8 cellular contexts compared by ENCODE assay signal in genomic region chr5:53479656-53480473, GRCh38. TPM values are rescaled to one million over a fixed set of nuclear protein-coding genes. Genes with fewer than 3 reads are reported as not detected.
DNase-seq lines count a peak whose midpoint lies in the region; ATAC-seq, FAIRE-seq and TF ChIP-seq lines count a peak whose summit lies in the region.

No MANE protein-coding gene starts in this region.

- 0 out of 2 replicates have a peak overlapping the region, but pooled peaks have one; percentile 2 for H2BK20ac ChIP-seq in IMR-90 (ENCODE audit: low read depth, low read length)

- POLR2A ChIA-PET in CD4-positive, alpha-beta memory T cell (lab: Charles Lee; ENCODE audit: partially characterized antibody), result no interaction called here
- POLR2A ChIA-PET in IMR-90 (lab: Charles Lee; ENCODE audit: unreplicated experiment), result interaction anchor here (0.6 to 1.0 kb wide), 2 partner anchors 50 to 370 kb away, joined by 4 to 5 read pairs; no protein-coding TSS in a partner anchor
- POLR2A ChIA-PET in endothelial cell of umbilical vein (lab: Charles Lee), result no interaction called here

- H3K27me3 ChIP-seq in CD4-positive, alpha-beta memory T cell (ENCODE audit: insufficient read depth, low read length), result peaks cover 25% of the 10 kb centered on the region
- H3K27me3 ChIP-seq in IMR-90 (ENCODE audit: control insufficient read depth, insufficient read depth, low read length) (no peaks in the 10 kb centered on the region), WERI-Rb-1 (ENCODE audit: insufficient read depth, low read depth, severe bottlenecking) (peaks cover 37% of the 10 kb centered on the region), endothelial cell of umbilical vein (ENCODE audit: control insufficient read depth in 2 of 2, insufficient read depth in 2 of 2, low read length in 2 of 2) (peaks cover 4 to 42% of the 10 kb centered on the region in 2 experiments), mononuclear cell (ENCODE audit: insufficient read depth, low read length) (peaks cover 71% of the 10 kb centered on the region), upper lobe of left lung (no peaks in the 10 kb centered on the region)

- H4K20me1 ChIP-seq in IMR-90 (ENCODE audit: insufficient read depth, low read length), result peaks cover 13% of the 10 kb centered on the region; the same call in 1 of the 2 replicates
- H4K20me1 ChIP-seq in endothelial cell of umbilical vein (replicated peaks; ENCODE audit: control insufficient read depth, extremely low read depth, insufficient read depth, low read length), result no peaks in the 10 kb centered on the region

- peaks cover 36 to 41% of the 10 kb centered on the region in 2 donors for H3K27me3 Mint-ChIP-seq in CD4-positive, alpha-beta memory T cell

- no peak for TF ChIP-seq EP300 in upper lobe of left lung (IDR thresholded peaks at IDR 0.05)

- H3K23ac ChIP-seq in IMR-90 (ENCODE audit: low read depth, low read length), result peak overlapping the region; percentile 3; the same call in 1 of the 2 replicates

- H4K91ac ChIP-seq in IMR-90 (ENCODE audit: insufficient read depth, low read depth, low read length), result peak overlapping the region; percentile 78

- TF ChIP-seq POLR2A in IMR-90 (IDR thresholded peaks at IDR 0.05; ENCODE audit: low read depth, low read length) (no peak; the same call in 1 of the 2 replicates), endothelial cell of umbilical vein (IDR thresholded peaks at IDR 0.05; ENCODE audit: low read depth, low read length) (no peak), upper lobe of left lung (IDR thresholded peaks at IDR 0.05) (no peak)

- WGBS in IMR-90 (ENCODE audit: extremely low coverage in 2 of 2, insufficient read length in 1 of 2), 2 experiments, result 0% methylated on average over 36 of the region's 80 CpGs; no CpG with 5 or more reads in 1 of the 2 experiments
- 1% methylated on average over 38 to 57 of the region's 80 CpGs for WGBS in upper lobe of left lung, 2 donors

- H3K14ac ChIP-seq in IMR-90 (replicated peaks; ENCODE audit: low read depth, low read length), result peak overlapping the region; percentile 50

- peak overlapping the region; percentile 93 for H2BK120ac ChIP-seq in IMR-90 (ENCODE audit: low read depth, low read length)

- peak overlapping the region; percentile 82 to 97 (median 90) for H3K4me3 Mint-ChIP-seq in CD4-positive, alpha-beta memory T cell

- H3K79me2 ChIP-seq in endothelial cell of umbilical vein (ENCODE audit: control insufficient read depth, insufficient read depth, low read length), result no peaks in the 10 kb centered on the region

- no peak overlapping the region for H2AK5ac ChIP-seq in IMR-90 (ENCODE audit: low read depth, low read length)

- H3K36me3 Mint-ChIP-seq in CD4-positive, alpha-beta memory T cell, result peaks cover 0 to 3% of the 10 kb centered on the region in 2 donors

- no peak for TF ChIP-seq RAD21 in IMR-90 (IDR thresholded peaks at IDR 0.05; ENCODE audit: low read length)

- peak overlapping the region; percentile 58 for H3K4ac ChIP-seq in IMR-90 (ENCODE audit: low read depth, low read length)

- peaks cover 17 to 50% (median 31%) of the 10 kb centered on the region in 4 donors for H3K4me1 Mint-ChIP-seq in CD4-positive, alpha-beta memory T cell

- peak overlapping the region; percentile 17 to 39 for H3K4me3 ChIP-seq in CD4-positive, alpha-beta memory T cell (ENCODE audit: low read length in 2 of 2)
- H3K4me3 ChIP-seq in IMR-90 (ENCODE audit: insufficient read depth, low read depth, low read length) (peak overlapping the region; percentile 100), WERI-Rb-1 (ENCODE audit: low read depth, low read length) (peak overlapping the region; percentile 62), endothelial cell of umbilical vein (replicated peaks in 1 of 3; ENCODE audit: insufficient read depth in 1 of 3, low read depth in 1 of 3, low read length in 3 of 3) (peak overlapping the region; percentile 54 to 82 (median 71)), mononuclear cell (ENCODE audit: low read length) (peak overlapping the region; percentile 38), upper lobe of left lung (peak overlapping the region; percentile 62 to 74 (median 73))

- peak overlapping the region; percentile 98 for H2BK5ac ChIP-seq in IMR-90 (ENCODE audit: low read depth, low read length, poor library complexity, severe bottlenecking)

- intact Hi-C loops in CD4-positive, alpha-beta memory T cell (cut with micrococcal nuclease), result loop anchor here (5.0 kb wide), 3 partner anchors 82 to 832 kb away; partner anchors contain the start of genes ARL15 and NDUFS4
- intact Hi-C loops in IMR-90 (cut with micrococcal nuclease), result loop anchor here (1.0 to 10.0 kb wide), 11 partner anchors 49 to 738 kb away; no protein-coding TSS in a partner anchor
- intact Hi-C loops in endothelial cell of umbilical vein (cut with micrococcal nuclease), result loop anchor here (1.0 to 5.0 kb wide), 5 partner anchors 81 to 831 kb away; partner anchors contain the start of genes ARL15 and NDUFS4

- CTCF ChIA-PET in CD4-positive, alpha-beta memory T cell (lab: Charles Lee; ENCODE audit: partially characterized antibody), result interaction anchor here (1.0 kb wide), 1 partner anchor 750 kb away, joined by 3 read pairs; no protein-coding TSS in a partner anchor
- CTCF ChIA-PET in IMR-90 (lab: Yijun Ruan, JAX), result no interaction called here
- CTCF ChIA-PET in endothelial cell of umbilical vein (lab: Charles Lee), result interaction anchor here (3.2 kb wide), 1 partner anchor 390 kb away, joined by 10 read pairs; no protein-coding TSS in a partner anchor

- H3K9me3 ChIP-seq in CD4-positive, alpha-beta memory T cell (ENCODE audit: control insufficient read depth in 1 of 2, low read length in 2 of 2), result no peaks in the 10 kb centered on the region
- H3K9me3 ChIP-seq in IMR-90 (ENCODE audit: control insufficient read depth, insufficient read depth, low read length) (no peaks in the 10 kb centered on the region), WERI-Rb-1 (ENCODE audit: severe bottlenecking) (no peaks in the 10 kb centered on the region), endothelial cell of umbilical vein (replicated peaks; ENCODE audit: control insufficient read depth, insufficient read depth, low read length) (no peaks in the 10 kb centered on the region), mononuclear cell (ENCODE audit: low read depth, low read length) (no peaks in the 10 kb centered on the region), upper lobe of left lung (no peaks in the 10 kb centered on the region)

- H3K4me1 ChIP-seq in CD4-positive, alpha-beta memory T cell (ENCODE audit: insufficient read depth, low read length), result peaks cover 34% of the 10 kb centered on the region
- H3K4me1 ChIP-seq in IMR-90 (ENCODE audit: control insufficient read depth, insufficient read depth, low read length), result peaks cover 12% of the 10 kb centered on the region
- H3K4me1 ChIP-seq in endothelial cell of umbilical vein (ENCODE audit: control insufficient read depth, extremely low read depth, insufficient read depth, low read length), result peaks cover 20% of the 10 kb centered on the region
- peaks cover 41% of the 10 kb centered on the region for H3K4me1 ChIP-seq in mononuclear cell (ENCODE audit: insufficient read depth, low read length)
- peaks cover 17 to 51% (median 27%) of the 10 kb centered on the region in 4 donors for H3K4me1 ChIP-seq in upper lobe of left lung

- no peak overlapping the region for H2BK15ac ChIP-seq in IMR-90 (ENCODE audit: low read depth, low read length)

- peaks cover 8% of the 10 kb centered on the region for H3K9me1 ChIP-seq in IMR-90 (ENCODE audit: insufficient read depth, low read length)
- H3K9me1 ChIP-seq in endothelial cell of umbilical vein (replicated peaks; ENCODE audit: control insufficient read depth, extremely low read depth, insufficient read depth, low read length), result no peaks in the 10 kb centered on the region

- TSS peak; percentile 78 for BruUV-seq in IMR-90 (replicated peaks; lab: Mats Ljungman, UMichigan)
- BruUV-seq in endothelial cell of umbilical vein (replicated peaks; lab: Mats Ljungman, UMichigan), result TSS peak; percentile 66

- H2AK9ac ChIP-seq in IMR-90 (replicated peaks; ENCODE audit: low read depth, low read length, poor library complexity), result peak overlapping the region; percentile 6

- peak; percentile 16 to 39 (median 26) for DNase-seq in CD4-positive, alpha-beta memory T cell
- peak; percentile 73 for DNase-seq in IMR-90
- peak; percentile 42 for DNase-seq in WERI-Rb-1
- DNase-seq in endothelial cell of umbilical vein (ENCODE audit: low read depth, low spot score), result no peak
- peak; percentile 32 to 92 for DNase-seq in upper lobe of left lung
- DNase-seq in GF-D8 (lab: John Stamatoyannopoulos, UW), result no peak

- H3K27ac Mint-ChIP-seq in CD4-positive, alpha-beta memory T cell, result peak overlapping the region in 3 of 7 donors; percentile 11 to 62 (median 42)

- peak overlapping the region; percentile 71 to 88 for H4K8ac ChIP-seq in IMR-90 (ENCODE audit: low read depth in 2 of 2, low read length in 2 of 2)

- H3K4me2 ChIP-seq in IMR-90 (ENCODE audit: low read depth, low read length) (peak overlapping the region; percentile 82), endothelial cell of umbilical vein (ENCODE audit: insufficient read depth, low read length) (peak overlapping the region; percentile 82)

- peak overlapping the region; percentile 90 for H2AFZ ChIP-seq in IMR-90 (replicated peaks; ENCODE audit: low read length, poor library complexity)
- H2AFZ ChIP-seq in endothelial cell of umbilical vein (ENCODE audit: low read depth, low read length), result peak overlapping the region; percentile 79

- peak; percentile 56 for ATAC-seq in IMR-90 (ENCODE audit: low read depth)
- ATAC-seq in upper lobe of left lung (ENCODE audit: low FRiP score in 2 of 2), result peak in 1 of 2 donors; percentile 55
- ATAC-seq in HG03108 (IDR thresholded peaks at IDR 0.05; ENCODE audit: unreplicated experiment), result no peak

- H3K56ac ChIP-seq in IMR-90 (ENCODE audit: extremely low read depth, insufficient read depth, low read length), result peak overlapping the region; percentile 60

- no peak for TF ChIP-seq CTCF in IMR-90 (conservative IDR thresholded peaks at IDR 0.05; ENCODE audit: low read depth, low read length)
- TF ChIP-seq CTCF in WERI-Rb-1 (IDR thresholded peaks at IDR 0.05; ENCODE audit: low read depth, low read length), result no peak
- no peak for TF ChIP-seq CTCF in endothelial cell of umbilical vein (IDR thresholded peaks at IDR 0.05; ENCODE audit: extremely low read depth in 1 of 2, insufficient read depth in 1 of 2, low read depth in 1 of 2, low read length in 2 of 2)
- TF ChIP-seq CTCF in upper lobe of left lung (IDR thresholded peaks at IDR 0.05), result no peak

- H4K5ac ChIP-seq in IMR-90 (ENCODE audit: low read depth, low read length), result peak overlapping the region; percentile 72

- in situ Hi-C loops in IMR-90 (cut with MboI; ENCODE audit: low sequenced_read_pairs), result loop anchor here (5.0 to 10.0 kb wide), 2 partner anchors 315 to 747 kb away; no protein-coding TSS in a partner anchor

- H3K79me1 ChIP-seq in IMR-90 (ENCODE audit: low read depth in 1 of 2, low read length in 2 of 2), result peaks cover 11 to 32% of the 10 kb centered on the region in 2 experiments

- peak overlapping the region; percentile 93 for H3K9ac ChIP-seq in IMR-90 (ENCODE audit: low read depth, low read length)
- H3K9ac ChIP-seq in endothelial cell of umbilical vein (replicated peaks; ENCODE audit: extremely low read depth, insufficient read depth, low read length), result peak overlapping the region; percentile 41

- dilution Hi-C loops in IMR-90 (cut with HindIII; ENCODE audit: low sequenced_read_pairs, unreplicated experiment) (no loop called here), endothelial cell of umbilical vein (cut with MboI; ENCODE audit: extremely low pct_ligation_motif_present, low sequenced_read_pairs) (no loop called here)

- H3K27ac ChIP-seq in CD4-positive, alpha-beta memory T cell (ENCODE audit: low read depth, low read length), result no peak overlapping the region
- H3K27ac ChIP-seq in IMR-90 (ENCODE audit: insufficient read depth, low read length) (peak overlapping the region; percentile 94), WERI-Rb-1 (no peak overlapping the region), endothelial cell of umbilical vein (ENCODE audit: insufficient read depth, low read depth, low read length) (no peak overlapping the region), upper lobe of left lung (peak overlapping the region; percentile 28 to 82 (median 68))

- H3K36me3 ChIP-seq in CD4-positive, alpha-beta memory T cell (ENCODE audit: insufficient read depth, low read length), result no peaks in the 10 kb centered on the region
- H3K36me3 ChIP-seq in IMR-90 (ENCODE audit: control insufficient read depth, insufficient read depth, low read length) (peaks cover 17% of the 10 kb centered on the region), WERI-Rb-1 (no peaks in the 10 kb centered on the region), endothelial cell of umbilical vein (ENCODE audit: control insufficient read depth in 2 of 2, extremely low read depth in 1 of 2, insufficient read depth in 2 of 2, low read length in 2 of 2) (no peaks in the 10 kb centered on the region), upper lobe of left lung (no peaks in the 10 kb centered on the region)

- FAIRE-seq in endothelial cell of umbilical vein (lab: Jason Lieb, UNC), result no peak

- no peaks in the 10 kb centered on the region for H3K9me3 Mint-ChIP-seq in CD4-positive, alpha-beta memory T cell

- H3K18ac ChIP-seq in IMR-90 (ENCODE audit: low read depth, low read length), result peak overlapping the region; percentile 83

RNA-seq across cellular contexts. Expression of gene FST, which starts 0.6 kb away (rescaled TPM):
- 1 to 10 TPM; 2.3 to 3.3 TPM for total RNA-seq in CD4-positive, alpha-beta memory T cell
- under 1 TPM; 0.16 to 0.18 TPM for polyA plus RNA-seq in CD4-positive, alpha-beta memory T cell
- total RNA-seq in IMR-90 (2012; rRNA removed), result 141 and 187 TPM in 2 replicates
- 195 and 238 TPM in 2 replicates for polyA plus RNA-seq in IMR-90 (2012; rRNA removed)
- 61.8 and 174 TPM in 2 replicates for polyA plus RNA-seq in IMR-90 (2012; cell fraction: cytosol; rRNA removed)
- 146 and 220 TPM in 2 replicates for polyA plus RNA-seq in IMR-90 (2012; cell fraction: nucleus; rRNA removed; ENCODE audit: low replicate concordance)
- 13.4 and 46.0 TPM in 2 replicates for total RNA-seq in endothelial cell of umbilical vein
- polyA plus RNA-seq in endothelial cell of umbilical vein, result 13.7 and 20.8 TPM in 2 replicates
- polyA plus RNA-seq in endothelial cell of umbilical vein (2011; cell fraction: cytosol; rRNA removed), result 23.3 and 27.4 TPM in 2 replicates
- polyA plus RNA-seq in endothelial cell of umbilical vein (2011; cell fraction: nucleus; rRNA removed), result 23.7 and 27.3 TPM in 2 replicates
- polyA plus RNA-seq in endothelial cell of umbilical vein (2012), result 17.1 and 19.2 TPM in 2 replicates
- polyA minus RNA-seq in endothelial cell of umbilical vein, result 9.3 and 16.2 TPM in 2 replicates
- polyA minus RNA-seq in endothelial cell of umbilical vein (2011; cell fraction: cytosol; rRNA and poly(A)+ RNA removed), result 1.3 TPM
- polyA minus RNA-seq in endothelial cell of umbilical vein (2011; cell fraction: nucleus; rRNA and poly(A)+ RNA removed), result 7.7 and 8.4 TPM in 2 replicates
- 0.84 TPM for total RNA-seq in mononuclear cell
- total RNA-seq in upper lobe of left lung, result 1 to 10 TPM; 1.7 to 9.4 (median 3.8) TPM

Comparison
In these comparisons a context has a peak if more than half of its experiments do, and no peak if none do; other contexts are left out.
1. DNase-seq: peak in CD4-positive, alpha-beta memory T cell (5 of 5), IMR-90 (single experiment), WERI-Rb-1 (single experiment) and upper lobe of left lung (2 of 2); none in endothelial cell of umbilical vein (single experiment) and GF-D8 (single experiment).
2. H3K27ac ChIP-seq: peak in IMR-90 (single experiment) and upper lobe of left lung (4 of 4); none in CD4-positive, alpha-beta memory T cell (single experiment), WERI-Rb-1 (single experiment) and endothelial cell of umbilical vein (single experiment).
3. H3K4me3 ChIP-seq: peak in every context shown above with its lines; median percentile 100 in IMR-90; 73 in upper lobe of left lung; 71 in endothelial cell of umbilical vein; 62 in WERI-Rb-1; 38 in mononuclear cell; 28 in CD4-positive, alpha-beta memory T cell.